In genomic region chr1:246932366-246932700, GRCh38 we compare ENCODE assay signal across 8 cellular contexts. TPM values are rescaled to one million over a fixed set of nuclear protein-coding genes. Genes with fewer than 3 reads are reported as not detected.
DNase-seq lines count a peak whose midpoint lies in the region; ATAC-seq, FAIRE-seq and TF ChIP-seq lines count a peak whose summit lies in the region.

No MANE protein-coding gene starts in this region.

- no peak for TF ChIP-seq CTCF in astrocyte (IDR thresholded peaks at IDR 0.05; ENCODE audit: insufficient read depth, low read depth, low read length)

- no peaks in the 10 kb centered on the region for H3K27me3 ChIP-seq in astrocyte (ENCODE audit: insufficient read depth, low read length)

- DNase-seq in T-helper 1 cell (no peak), astrocyte (ENCODE audit: low read depth) (no peak), left lobe of liver (ENCODE audit: low spot score) (no peak), GM19240 (ENCODE audit: insufficient read length, low spot score) (no peak)

- peaks cover 10% of the 10 kb centered on the region for H3K36me3 Mint-ChIP-seq in T-helper 1 cell treated with Interleukin-12 subunit alpha and Interleukin-12 subunit beta and Interleukin-4 antibody, amounts not matched to agents 30 μg/mL and 1 μg/mL, for 36 hours (ENCODE audit: low read depth)
- H3K36me3 Mint-ChIP-seq in astrocyte (ENCODE audit: low read depth, unreplicated experiment): no peaks in the 10 kb centered on the region

- H3K4me1 Mint-ChIP-seq in T-helper 1 cell treated with Interleukin-12 subunit alpha and Interleukin-12 subunit beta and Interleukin-4 antibody, amounts not matched to agents 30 μg/mL and 1 μg/mL, for 36 hours (ENCODE audit: low read depth): peaks cover 18% of the 10 kb centered on the region
- peaks cover 7% of the 10 kb centered on the region for H3K4me1 Mint-ChIP-seq in astrocyte (ENCODE audit: low read depth, unreplicated experiment)

- H3K36me3 ChIP-seq in astrocyte (ENCODE audit: insufficient read depth, low read length): peaks cover 1% of the 10 kb centered on the region

- peaks cover 37% of the 10 kb centered on the region for H3K79me2 ChIP-seq in astrocyte (ENCODE audit: insufficient read depth, low read length)

- peak overlapping the region; percentile 78 for H3K4me3 ChIP-seq in astrocyte (ENCODE audit: insufficient read depth, low read depth, low read length)

- peak; percentile 1 for ATAC-seq in left lobe of liver
- ATAC-seq in GM19035 (IDR thresholded peaks at IDR 0.05; ENCODE audit: unreplicated experiment): no peak
- no peak for ATAC-seq in GM21576 (IDR thresholded peaks at IDR 0.05; ENCODE audit: unreplicated experiment)

- no peaks in the 10 kb centered on the region for H3K9me3 ChIP-seq in astrocyte (ENCODE audit: insufficient read depth, low read depth, low read length)

- H2AFZ ChIP-seq in astrocyte (ENCODE audit: low read depth, low read length): peak overlapping the region; percentile 68

- H4K20me1 ChIP-seq in astrocyte (ENCODE audit: insufficient read depth, low read length): peaks cover 27% of the 10 kb centered on the region

- H3K4me1 ChIP-seq in astrocyte (ENCODE audit: insufficient read depth, low read length): peaks cover 5% of the 10 kb centered on the region

- FAIRE-seq in astrocyte (lab: Jason Lieb, UNC): no peak

- peaks cover 4% of the 10 kb centered on the region for H3K27me3 Mint-ChIP-seq in T-helper 1 cell treated with Interleukin-12 subunit alpha and Interleukin-12 subunit beta and Interleukin-4 antibody, amounts not matched to agents 30 μg/mL and 1 μg/mL, for 36 hours (ENCODE audit: low read depth)
- H3K27me3 Mint-ChIP-seq in astrocyte (ENCODE audit: low read depth, unreplicated experiment): no peaks in the 10 kb centered on the region

- H3K9ac ChIP-seq in astrocyte (ENCODE audit: low read length): peak overlapping the region; percentile 92

- H3K4me3 Mint-ChIP-seq in T-helper 1 cell treated with Interleukin-12 subunit alpha and Interleukin-12 subunit beta and Interleukin-4 antibody, amounts not matched to agents 30 μg/mL and 1 μg/mL, for 36 hours: peak overlapping the region; percentile 91
- peak overlapping the region; percentile 89 for H3K4me3 Mint-ChIP-seq in astrocyte (ENCODE audit: unreplicated experiment)

- no peaks in the 10 kb centered on the region for H3K9me3 Mint-ChIP-seq in T-helper 1 cell treated with Interleukin-12 subunit alpha and Interleukin-12 subunit beta and Interleukin-4 antibody, amounts not matched to agents 30 μg/mL and 1 μg/mL, for 36 hours
- no peaks in the 10 kb centered on the region for H3K9me3 Mint-ChIP-seq in astrocyte (ENCODE audit: unreplicated experiment)

- H3K27ac Mint-ChIP-seq in T-helper 1 cell treated with Interleukin-12 subunit alpha and Interleukin-12 subunit beta and Interleukin-4 antibody, amounts not matched to agents 30 μg/mL and 1 μg/mL, for 36 hours: peak overlapping the region; percentile 78
- peak overlapping the region; percentile 62 for H3K27ac Mint-ChIP-seq in astrocyte (ENCODE audit: unreplicated experiment)

- H3K27ac ChIP-seq in astrocyte (ENCODE audit: low read depth, low read length) (peak overlapping the region; percentile 85), temporal lobe (ENCODE audit: low read depth, low read length) (peak overlapping the region; percentile 63)

- peak overlapping the region; percentile 89 for H3K4me2 ChIP-seq in astrocyte (ENCODE audit: low read length)

RNA-seq across cellular contexts. Expression of gene AHCTF1, which starts 0.6 kb away (rescaled TPM):
- total RNA-seq in astrocyte (40.0 and 44.0 TPM in 2 replicates), left lobe of liver (10.5 TPM), temporal lobe (32.7 TPM)
